8 cellular contexts compared by ENCODE assay signal in the genomic region with DNA sequence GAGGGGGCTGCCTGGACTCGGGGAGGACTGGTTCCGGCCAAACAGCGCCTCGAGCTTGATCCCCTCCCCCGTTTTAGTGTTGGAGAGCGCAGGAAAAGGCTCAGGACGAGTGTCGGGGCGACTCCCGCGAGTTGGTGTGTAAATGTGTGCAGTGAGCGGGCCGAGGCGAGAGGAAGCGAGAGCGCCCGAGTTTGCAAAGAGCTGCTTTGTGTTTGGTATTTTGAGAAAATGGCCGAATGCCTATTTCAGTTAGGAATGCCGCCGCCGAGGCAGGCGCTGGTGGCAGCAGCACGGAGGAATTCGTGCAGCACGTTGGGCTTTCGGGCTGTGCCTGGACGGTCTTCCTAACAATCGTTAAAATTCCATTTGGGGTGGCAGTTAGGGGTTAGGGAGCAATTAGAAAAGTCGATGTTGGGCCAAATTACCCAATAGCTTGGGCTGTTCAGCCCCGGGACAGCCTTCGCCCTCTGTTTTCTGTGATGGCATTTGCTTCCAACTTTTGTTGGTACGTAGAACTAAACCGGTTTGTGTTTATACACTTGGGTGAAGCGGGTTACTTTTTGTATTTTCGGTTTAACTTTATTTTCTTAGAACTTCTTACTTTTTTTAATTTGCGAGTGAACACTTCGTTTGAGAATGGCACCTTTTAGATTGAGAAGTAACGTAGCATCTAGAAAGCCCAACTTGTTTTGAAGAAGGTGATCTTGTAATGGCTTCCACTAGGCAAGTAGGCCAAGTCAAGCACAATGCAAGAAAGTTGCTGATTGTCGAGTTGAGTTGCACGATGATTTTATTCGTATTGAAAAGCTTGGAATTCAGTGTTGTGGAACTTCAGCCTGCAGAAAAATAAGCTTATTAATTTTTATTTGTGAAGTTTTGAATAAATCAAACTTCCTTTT. TPM values are rescaled to one million over a fixed set of nuclear protein-coding genes. Genes with fewer than 3 reads are reported as not detected.
DNase-seq lines count a peak whose midpoint lies in the region; ATAC-seq, FAIRE-seq and TF ChIP-seq lines count a peak whose summit lies in the region.

No MANE protein-coding gene starts in this region.

- no peaks in the 10 kb centered on the region for H3K27me3 ChIP-seq in heart right ventricle

- ATAC-seq in GM19035 (IDR thresholded peaks at IDR 0.05; ENCODE audit: unreplicated experiment) (peak; percentile 33), HG03159 (IDR thresholded peaks at IDR 0.05; ENCODE audit: unreplicated experiment) (peak; percentile 32), heart right ventricle (peak; percentile 5 to 24 (median 18))

- intact Hi-C loops in heart right ventricle (cut with DNase I) (loop anchor here in 4 of 10 donors (5.0 kb wide), 1 partner anchor 68 kb away; a partner anchor contains a TSS), posterior cingulate gyrus (cut with DNase I) (no loop called here)

- no peak for TF ChIP-seq CTCF in heart right ventricle (IDR thresholded peaks at IDR 0.05)

- DNase-seq in CD1c-positive myeloid dendritic cell (ENCODE audit: extremely low spot score) (peak; percentile 75), RCC 7860 (ENCODE audit: low spot score) (peak; percentile 23), amygdala (lab: John Stamatoyannopoulos, UW) (peak in 40 of 56 donors; percentile 8 to 74 (median 44)), heart right ventricle (peak in 1 of 2 donors; percentile 40), posterior cingulate gyrus (peak in 7 of 10 donors; percentile 9 to 52 (median 17)), NCI-H2029 (lab: John Stamatoyannopoulos, UW) (no peak)

- peak overlapping the region; percentile 53 to 96 (median 92) for H3K27ac ChIP-seq in heart right ventricle

- peaks cover 0 to 33% (median 0%) of the 10 kb centered on the region in 9 donors for H3K36me3 ChIP-seq in heart right ventricle

- peaks cover 3 to 59% (median 49%) of the 10 kb centered on the region in 9 donors for H3K4me1 ChIP-seq in heart right ventricle

- H3K9me3 ChIP-seq in heart right ventricle, result no peaks in the 10 kb centered on the region

- peak overlapping the region; percentile 63 to 99 (median 94) for H3K4me3 ChIP-seq in heart right ventricle

- WGBS in heart right ventricle, 2 donors, result 1 to 2% methylated on average over 41 of the region's 41 CpGs

- no peak for FAIRE-seq in RCC 7860 (lab: Jason Lieb, UNC)

RNA-seq across cellular contexts. Expression of a gene that starts 1.6 kb away (rescaled TPM):
- total RNA-seq in heart right ventricle, result 10 to 100 TPM; 22.4 to 36.8 (median 28.6) TPM
- polyA plus RNA-seq in heart right ventricle, result 1 to 10 TPM; 3.3 to 4.8 TPM
